Comparison of ENCODE assay signal across 8 cellular contexts in the genomic region with DNA sequence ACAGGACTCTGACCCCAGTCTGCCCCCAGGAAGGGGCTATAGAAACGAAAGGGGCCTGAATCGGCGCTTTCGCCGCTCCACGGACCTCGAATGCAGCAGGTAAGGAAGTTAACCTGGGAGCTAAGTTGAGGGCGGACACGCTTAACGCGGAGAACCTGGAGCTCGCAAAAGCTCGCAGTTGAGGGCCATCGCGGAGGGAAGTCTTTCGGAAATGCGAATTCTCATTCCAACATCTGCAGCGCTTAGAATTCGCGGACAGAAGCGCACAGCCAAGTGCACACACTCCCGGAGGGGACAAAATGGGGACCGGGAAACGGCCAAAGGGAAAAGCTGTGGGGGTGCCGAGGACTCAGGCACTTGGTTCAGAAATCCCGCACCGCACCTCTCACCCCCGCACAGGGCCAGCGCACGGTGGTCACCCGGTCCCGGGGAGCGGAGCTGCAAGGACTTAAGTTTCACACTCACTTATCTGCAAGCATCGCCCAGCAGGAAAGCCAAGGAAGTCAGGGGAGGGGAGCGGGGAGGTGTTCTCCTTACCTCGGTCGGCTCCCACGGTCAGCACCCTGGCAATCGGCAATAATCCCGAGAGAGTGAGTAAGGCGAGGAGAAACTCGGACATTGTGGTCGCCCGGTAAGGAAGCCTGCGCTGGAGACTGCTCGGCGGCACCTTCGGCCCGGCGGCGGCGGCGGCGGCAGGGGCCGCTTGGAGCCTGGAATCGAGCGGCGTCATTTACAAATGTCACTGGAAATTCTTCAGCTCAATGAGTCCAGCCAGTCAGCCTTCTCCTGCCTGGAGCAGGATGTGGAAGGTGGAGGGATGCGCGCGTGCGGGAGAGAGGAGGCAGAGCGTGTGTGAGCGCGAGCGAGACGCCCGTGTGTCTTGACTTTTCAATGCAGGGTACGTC. TPM values are rescaled to one million over a fixed set of nuclear protein-coding genes. Genes with fewer than 3 reads are reported as not detected.
DNase-seq lines count a peak whose midpoint lies in the region; ATAC-seq, FAIRE-seq and TF ChIP-seq lines count a peak whose summit lies in the region.

No MANE protein-coding gene starts in this region.

- POLR2A ChIA-PET in A549 (lab: Yijun Ruan, JAX): no interaction called here
- POLR2A ChIA-PET in activated naive CD8-positive, alpha-beta T cell treated with anti-CD3 and anti-CD28 coated beads, Interleukin-2, amount 10 ng/mL, durations not matched to agents 7 days and 5 days (lab: Charles Lee): no interaction called here
- POLR2A ChIA-PET in activated CD4-positive, alpha-beta memory T cell treated with anti-CD3 and anti-CD28 coated beads for 36 hours (lab: Charles Lee): no interaction called here

- peak overlapping the region; percentile 80 for H3K4me2 ChIP-seq in A549

- peaks cover 7% of the 10 kb centered on the region; the same call in 2 of the 3 replicates for H3K4me1 ChIP-seq in A549

- no peak for FAIRE-seq in A549 (lab: Jason Lieb, UNC)

- TF ChIP-seq EP300 in A549 (IDR thresholded peaks at IDR 0.05) (no peak), Ishikawa (IDR thresholded peaks at IDR 0.05; ENCODE audit: borderline replicate concordance) (no peak)

- no peak overlapping the region for H3K27ac ChIP-seq in A549

- TF ChIP-seq POLR2A in A549 (IDR thresholded peaks at IDR 0.05; ENCODE audit: low read length): no peak

- peaks cover 41% of the 10 kb centered on the region for H3K27me3 Mint-ChIP-seq in activated naive CD8-positive, alpha-beta T cell treated with anti-CD3 and anti-CD28 coated beads, Interleukin-2, amount 10 ng/mL, durations not matched to agents 7 days and 5 days
- peaks cover 14% of the 10 kb centered on the region for H3K27me3 Mint-ChIP-seq in activated CD4-positive, alpha-beta memory T cell treated with anti-CD3 and anti-CD28 coated beads for 36 hours

- no peaks in the 10 kb centered on the region for H3K36me3 Mint-ChIP-seq in activated naive CD8-positive, alpha-beta T cell treated with anti-CD3 and anti-CD28 coated beads, Interleukin-2, amount 10 ng/mL, durations not matched to agents 7 days and 5 days
- no peaks in the 10 kb centered on the region for H3K36me3 Mint-ChIP-seq in activated CD4-positive, alpha-beta memory T cell treated with anti-CD3 and anti-CD28 coated beads for 36 hours

- H3K4me1 Mint-ChIP-seq in activated naive CD8-positive, alpha-beta T cell treated with anti-CD3 and anti-CD28 coated beads, Interleukin-2, amount 10 ng/mL, durations not matched to agents 7 days and 5 days: peaks cover 3% of the 10 kb centered on the region
- H3K4me1 Mint-ChIP-seq in activated CD4-positive, alpha-beta memory T cell treated with anti-CD3 and anti-CD28 coated beads for 36 hours (ENCODE audit: low read depth): peaks cover 2% of the 10 kb centered on the region

- intact Hi-C loops in Right ventricle myocardium inferior (cut with DNase I): no loop called here
- intact Hi-C loops in activated CD4-positive, alpha-beta memory T cell treated with anti-CD3 and anti-CD28 coated beads for 36 hours (cut with micrococcal nuclease): no loop called here

- TF ChIP-seq CTCF in A549 (IDR thresholded peaks at IDR 0.05) (no peak), omental fat pad (IDR thresholded peaks at IDR 0.05) (no peak)

- TF ChIP-seq RAD21 in A549 (conservative IDR thresholded peaks at IDR 0.05 in 1 of 2, IDR thresholded peaks at IDR 0.05 in 1 of 2): no peak
- no peak for TF ChIP-seq RAD21 in Ishikawa (IDR thresholded peaks at IDR 0.05; ENCODE audit: low read depth)

- DNase-seq in A549 (ENCODE audit: low read depth in 1 of 2, low spot score in 1 of 2): peak in 1 of 2 experiments; percentile 25
- DNase-seq in activated naive CD8-positive, alpha-beta T cell treated with anti-CD3 and anti-CD28 coated beads, Interleukin-2, amount 10 ng/mL, durations not matched to agents 7 days and 5 days: peak; percentile 34
- DNase-seq in Right ventricle myocardium inferior (ENCODE audit: missing footprints): peak; percentile 60
- peak; percentile 34 for DNase-seq in omental fat pad (ENCODE audit: low spot score)
- no peak for DNase-seq in AML-193 (lab: John Stamatoyannopoulos, UW)
- DNase-seq in activated CD4-positive, alpha-beta memory T cell treated with anti-CD3 and anti-CD28 coated beads for 36 hours: no peak

- no peaks in the 10 kb centered on the region for H3K9me3 Mint-ChIP-seq in activated naive CD8-positive, alpha-beta T cell treated with anti-CD3 and anti-CD28 coated beads, Interleukin-2, amount 10 ng/mL, durations not matched to agents 7 days and 5 days
- peaks cover 3% of the 10 kb centered on the region for H3K9me3 Mint-ChIP-seq in activated CD4-positive, alpha-beta memory T cell treated with anti-CD3 and anti-CD28 coated beads for 36 hours

- CTCF ChIA-PET in A549 (lab: Yijun Ruan, JAX): interaction anchor here (0.6 to 3.9 kb wide), 2 partner anchors 10 to 62 kb away, joined by 3 to 22 read pairs; no protein-coding TSS in a partner anchor
- CTCF ChIA-PET in activated CD4-positive, alpha-beta memory T cell treated with anti-CD3 and anti-CD28 coated beads for 36 hours (lab: Charles Lee): no interaction called here

- no peaks in the 10 kb centered on the region for H3K9me3 ChIP-seq in A549

- H3K4me3 Mint-ChIP-seq in activated naive CD8-positive, alpha-beta T cell treated with anti-CD3 and anti-CD28 coated beads, Interleukin-2, amount 10 ng/mL, durations not matched to agents 7 days and 5 days: peak overlapping the region; percentile 73
- no peak overlapping the region for H3K4me3 Mint-ChIP-seq in activated CD4-positive, alpha-beta memory T cell treated with anti-CD3 and anti-CD28 coated beads for 36 hours

- WGBS in A549 (ENCODE audit: missing lambda C conversion rate): 6% methylated on average over 63 of the region's 69 CpGs

- H3K4me3 ChIP-seq in A549: peak overlapping the region; percentile 43

- ATAC-seq in A549: peak; percentile 80 to 87
- peak; percentile 44 for ATAC-seq in GM18909 (IDR thresholded peaks at IDR 0.05; ENCODE audit: poor library complexity, unreplicated experiment)
- no peak for ATAC-seq in activated naive CD8-positive, alpha-beta T cell treated with anti-CD3 and anti-CD28 coated beads, Interleukin-2, amount 10 ng/mL, durations not matched to agents 7 days and 5 days (ENCODE audit: low read depth)
- ATAC-seq in Right ventricle myocardium inferior: peak; percentile 52
- ATAC-seq in omental fat pad (ENCODE audit: low FRiP score): peak; percentile 81

- no peak overlapping the region for H3K27ac Mint-ChIP-seq in activated naive CD8-positive, alpha-beta T cell treated with anti-CD3 and anti-CD28 coated beads, Interleukin-2, amount 10 ng/mL, durations not matched to agents 7 days and 5 days
- H3K27ac Mint-ChIP-seq in activated CD4-positive, alpha-beta memory T cell treated with anti-CD3 and anti-CD28 coated beads for 36 hours: no peak overlapping the region

TF ChIP-seq in A549, 52 proteins besides CTCF, POLR2A, EP300 and RAD21 (continues in another document):
- TF ChIP-seq, protein P1, sequence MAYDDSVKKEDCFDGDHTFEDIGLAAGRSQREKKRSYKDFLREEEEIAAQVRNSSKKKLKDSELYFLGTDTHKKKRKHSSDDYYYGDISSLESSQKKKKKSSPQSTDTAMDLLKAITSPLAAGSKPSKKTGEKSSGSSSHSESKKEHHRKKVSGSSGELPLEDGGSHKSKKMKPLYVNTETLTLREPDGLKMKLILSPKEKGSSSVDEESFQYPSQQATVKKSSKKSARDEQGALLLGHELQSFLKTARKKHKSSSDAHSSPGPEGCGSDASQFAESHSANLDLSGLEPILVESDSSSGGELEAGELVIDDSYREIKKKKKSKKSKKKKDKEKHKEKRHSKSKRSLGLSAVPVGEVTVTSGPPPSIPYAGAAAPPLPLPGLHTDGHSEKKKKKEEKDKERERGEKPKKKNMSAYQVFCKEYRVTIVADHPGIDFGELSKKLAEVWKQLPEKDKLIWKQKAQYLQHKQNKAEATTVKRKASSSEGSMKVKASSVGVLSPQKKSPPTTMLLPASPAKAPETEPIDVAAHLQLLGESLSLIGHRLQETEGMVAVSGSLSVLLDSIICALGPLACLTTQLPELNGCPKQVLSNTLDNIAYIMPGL (CRISPR knock-in tag; IDR thresholded peaks at IDR 0.05; ENCODE audit: borderline replicate concordance): no peak
- TF ChIP-seq FOSB (CRISPR knock-in tag; IDR thresholded peaks at IDR 0.05) (no peak), JUN (IDR thresholded peaks at IDR 0.05) (no peak), CBX2 (IDR thresholded peaks at IDR 0.05; ENCODE audit: borderline replicate concordance, low read depth) (no peak), RFX5 (IDR thresholded peaks at IDR 0.05) (no peak), ZNF302 (CRISPR knock-in tag; IDR thresholded peaks at IDR 0.05) (no peak)

TF ChIP-seq in Ishikawa, 13 proteins besides CTCF, POLR2A, EP300 and RAD21:
- TF ChIP-seq ZBTB7A (IDR thresholded peaks at IDR 0.05; ENCODE audit: low read depth): no peak
- no peak for TF ChIP-seq TEAD4 (IDR thresholded peaks at IDR 0.05)
- TF ChIP-seq, protein P2, sequence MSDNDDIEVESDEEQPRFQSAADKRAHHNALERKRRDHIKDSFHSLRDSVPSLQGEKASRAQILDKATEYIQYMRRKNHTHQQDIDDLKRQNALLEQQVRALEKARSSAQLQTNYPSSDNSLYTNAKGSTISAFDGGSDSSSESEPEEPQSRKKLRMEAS (IDR thresholded peaks at IDR 0.05): 0 out of 2 replicates have a peak, but pooled peaks have one; percentile 44

RNA-seq across cellular contexts. Expression of gene LRP1B, which starts 0.5 kb away (rescaled TPM):
- polyA plus RNA-seq in A549 (2011; rRNA removed) (0.01 and 0.03 TPM in 2 replicates), A549 (2017; fragmentation: RNase III; extraction: RNeasy Plus Mini Kit Qiagen cat#74134 plus additional on column Dnase treatment) (not detected in 3 replicates)
- polyA plus RNA-seq in A549 (2012; cell fraction: cytosol; rRNA removed): under 0.01 TPM in 1 of 2 replicates, not detected in the other
- under 0.01 TPM in 1 of 2 replicates, not detected in the other for polyA plus RNA-seq in A549 (2012; cell fraction: nucleus; rRNA removed)
- polyA minus RNA-seq in A549 (2011; rRNA and poly(A)+ RNA removed): 0.05 and 0.21 TPM in 2 replicates
- total RNA-seq in activated naive CD8-positive, alpha-beta T cell treated with anti-CD3 and anti-CD28 coated beads, Interleukin-2, amount 10 ng/mL, durations not matched to agents 7 days and 5 days: not detected
- total RNA-seq in Right ventricle myocardium inferior (not detected), omental fat pad (10 to 100 TPM in 1 of 4 donors, 1 to 10 TPM in 3; 3.6 to 10.1 (median 6.1) TPM)
- total RNA-seq in activated CD4-positive, alpha-beta memory T cell treated with anti-CD3 and anti-CD28 coated beads for 36 hours: not detected

Comparison
In these comparisons a context has a peak if more than half of its experiments do, and no peak if none do; other contexts are left out.
1. DNase-seq: peak in activated naive CD8-positive, alpha-beta T cell treated with anti-CD3 and anti-CD28 coated beads, Interleukin-2, amount 10 ng/mL, durations not matched to agents 7 days and 5 days (single experiment), Right ventricle myocardium inferior (single experiment) and omental fat pad (single experiment); none in AML-193 (0 of 2) and activated CD4-positive, alpha-beta memory T cell treated with anti-CD3 and anti-CD28 coated beads for 36 hours (single experiment).